11 cellular contexts compared by ENCODE assay signal in the genomic region with DNA sequence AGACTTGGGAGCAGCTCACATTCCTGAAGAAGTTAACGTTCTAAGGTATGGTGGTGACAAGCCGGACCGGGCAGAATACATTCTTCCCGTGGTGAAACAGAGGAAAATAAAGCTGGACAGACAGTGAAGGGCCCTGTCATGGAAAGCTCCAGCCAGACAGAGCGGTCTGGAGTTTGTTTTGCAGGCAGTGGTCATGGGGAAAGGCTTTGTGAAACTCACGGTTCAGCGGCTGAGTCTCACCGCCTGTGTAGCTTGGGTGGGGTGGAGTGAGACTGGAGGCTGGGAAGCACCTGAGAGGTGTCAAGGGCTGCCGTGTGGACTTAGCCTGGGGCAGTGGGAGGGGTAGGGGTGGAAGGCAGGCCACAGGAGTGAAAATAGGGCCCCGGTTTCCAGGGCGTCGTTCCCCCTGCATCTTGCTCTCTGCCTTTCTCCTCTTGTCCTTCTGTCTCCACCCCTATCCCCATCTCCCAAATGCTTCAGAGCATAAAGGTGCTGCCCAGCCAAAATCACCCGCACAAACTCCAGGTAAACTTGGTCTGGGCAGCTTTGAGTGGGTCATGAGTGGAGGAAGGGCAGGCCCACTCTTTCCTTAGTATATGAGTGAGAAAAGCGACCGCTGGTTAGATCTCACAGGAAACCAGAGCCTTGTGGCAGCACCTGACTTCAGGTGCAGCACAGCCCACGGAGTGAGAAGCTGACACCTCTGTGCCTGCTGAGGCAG. TPM values are rescaled to one million over a fixed set of nuclear protein-coding genes. Genes with fewer than 3 reads are reported as not detected.
DNase-seq lines count a peak whose midpoint lies in the region; ATAC-seq and TF ChIP-seq lines count a peak whose summit lies in the region.
"Had no signal": no experiment of that assay in that cellular context is flagged by ENCODE, and none has a peak within 500 bp of the region (broad histone marks: within the 10 kb centered on the region; RNA-seq: fewer than 3 reads in every experiment).

No MANE protein-coding gene starts in this region.

- H3K36me3 Mint-ChIP-seq in activated T-helper 1 cell treated with anti-CD3 and anti-CD28 coated beads, Interleukin-12 subunit alpha, Interleukin-12 subunit beta, Interleukin-2, Interleukin-4 antibody, amounts not matched to agents 30 ng/mL and 10 ng/mL and 1 ng/mL, durations not matched to agents 14 hours and 24 hours and 36 hours (ENCODE audit: low read depth), result peaks cover 9% of the 10 kb centered on the region

- peak; percentile 48 for DNase-seq in activated effector memory CD4-positive, alpha-beta T cell treated with anti-CD3 and anti-CD28 coated beads, Interleukin-2, amount 50 U/mL, for 16 hours
- no peak for DNase-seq in activated effector memory CD4-positive, alpha-beta T cell treated with Interleukin-2 at 50 U/mL for 16 hours
- DNase-seq in activated T-helper 1 cell treated with anti-CD3 and anti-CD28 coated beads, Interleukin-12 subunit alpha, Interleukin-12 subunit beta, Interleukin-2, Interleukin-4 antibody, amounts not matched to agents 30 ng/mL and 10 ng/mL and 1 ng/mL, durations not matched to agents 14 hours and 24 hours and 36 hours (ENCODE audit: low spot score), result no peak
- DNase-seq in left lobe of liver (ENCODE audit: low spot score) (peak; percentile 37), thyroid gland (peak; percentile 82 to 85), NOMO-1 treated with DMSO at 0.1 percent for 48 hours (lab: John Stamatoyannopoulos, UW; ENCODE audit: unreplicated experiment) (no peak)
- no peak for DNase-seq in activated CD4-positive, CD25-positive, alpha-beta regulatory T cell (lab: John Stamatoyannopoulos, UW)
- DNase-seq: NCI-H2107, SHP77 had no signal

- 36 to 63% methylated on average over 16 of the region's 16 CpGs for WGBS in thyroid gland, 2 donors

- peak overlapping the region; percentile 56 to 79 (median 68) for H3K27ac ChIP-seq in thyroid gland
- H3K27ac ChIP-seq: ascending aorta had no signal

- H3K36me3 ChIP-seq in thyroid gland, result no peaks in the 10 kb centered on the region
- H3K36me3 ChIP-seq: ascending aorta had no signal

- H3K27me3 ChIP-seq in thyroid gland, result no peaks in the 10 kb centered on the region
- H3K27me3 ChIP-seq: ascending aorta had no signal

- peak in 1 of 2 donors; percentile 33 for TF ChIP-seq POLR2A in thyroid gland (IDR thresholded peaks at IDR 0.05)

- H3K4me1 Mint-ChIP-seq in activated T-helper 1 cell treated with anti-CD3 and anti-CD28 coated beads, Interleukin-12 subunit alpha, Interleukin-12 subunit beta, Interleukin-2, Interleukin-4 antibody, amounts not matched to agents 30 ng/mL and 10 ng/mL and 1 ng/mL, durations not matched to agents 14 hours and 24 hours and 36 hours (ENCODE audit: low read depth), result peaks cover 73% of the 10 kb centered on the region

- intact Hi-C loops in activated T-helper 1 cell treated with anti-CD3 and anti-CD28 coated beads, Interleukin-12 subunit alpha, Interleukin-12 subunit beta, Interleukin-2, Interleukin-4 antibody, amounts not matched to agents 30 ng/mL and 10 ng/mL and 1 ng/mL, durations not matched to agents 14 hours and 24 hours and 36 hours (cut with micrococcal nuclease), result no loop called here
- intact Hi-C loops in thyroid gland (cut with DNase I), result no loop called here

- no peaks in the 10 kb centered on the region for H3K9me3 Mint-ChIP-seq in activated T-helper 1 cell treated with anti-CD3 and anti-CD28 coated beads, Interleukin-12 subunit alpha, Interleukin-12 subunit beta, Interleukin-2, Interleukin-4 antibody, amounts not matched to agents 30 ng/mL and 10 ng/mL and 1 ng/mL, durations not matched to agents 14 hours and 24 hours and 36 hours

- no peak overlapping the region for H3K4me3 ChIP-seq in thyroid gland (replicated peaks in 1 of 3)
- H3K4me3 ChIP-seq: ascending aorta had no signal

- H3K27ac Mint-ChIP-seq in activated T-helper 1 cell treated with anti-CD3 and anti-CD28 coated beads, Interleukin-12 subunit alpha, Interleukin-12 subunit beta, Interleukin-2, Interleukin-4 antibody, amounts not matched to agents 30 ng/mL and 10 ng/mL and 1 ng/mL, durations not matched to agents 14 hours and 24 hours and 36 hours, result peak overlapping the region; percentile 41

- peaks cover 13 to 21% of the 10 kb centered on the region in 2 donors for H3K4me1 ChIP-seq in thyroid gland
- H3K4me1 ChIP-seq: ascending aorta had no signal

- no peak for TF ChIP-seq CTCF in thyroid gland (IDR thresholded peaks at IDR 0.05)

- H3K9me3 ChIP-seq in thyroid gland, result no peaks in the 10 kb centered on the region
- H3K9me3 ChIP-seq: ascending aorta had no signal

- H3K27me3 Mint-ChIP-seq in activated T-helper 1 cell treated with anti-CD3 and anti-CD28 coated beads, Interleukin-12 subunit alpha, Interleukin-12 subunit beta, Interleukin-2, Interleukin-4 antibody, amounts not matched to agents 30 ng/mL and 10 ng/mL and 1 ng/mL, durations not matched to agents 14 hours and 24 hours and 36 hours (ENCODE audit: insufficient read depth), result peaks cover 4% of the 10 kb centered on the region

- H3K4me3 Mint-ChIP-seq in activated T-helper 1 cell treated with anti-CD3 and anti-CD28 coated beads, Interleukin-12 subunit alpha, Interleukin-12 subunit beta, Interleukin-2, Interleukin-4 antibody, amounts not matched to agents 30 ng/mL and 10 ng/mL and 1 ng/mL, durations not matched to agents 14 hours and 24 hours and 36 hours, result peak overlapping the region; percentile 44

- ATAC-seq in left lobe of liver (no peak), GM21423 (IDR thresholded peaks at IDR 0.05; ENCODE audit: unreplicated experiment) (no peak)

RNA-seq across cellular contexts. Expression of gene SLC20A1, which starts 11.4 kb away (rescaled TPM):
- 164 and 172 TPM in 2 replicates for total RNA-seq in activated T-helper 1 cell treated with anti-CD3 and anti-CD28 coated beads, Interleukin-12 subunit alpha, Interleukin-12 subunit beta, Interleukin-2, Interleukin-4 antibody, amounts not matched to agents 30 ng/mL and 10 ng/mL and 1 ng/mL, durations not matched to agents 14 hours and 24 hours and 36 hours
- total RNA-seq in left lobe of liver, result 12.9 TPM
- total RNA-seq in thyroid gland, result 10 to 100 TPM; 15.6 to 40.3 (median 23.9) TPM

RNA-seq across cellular contexts. Expression of gene CHCHD5, which starts 49.9 kb away (rescaled TPM):
- 31.3 and 38.9 TPM in 2 replicates for total RNA-seq in activated T-helper 1 cell treated with anti-CD3 and anti-CD28 coated beads, Interleukin-12 subunit alpha, Interleukin-12 subunit beta, Interleukin-2, Interleukin-4 antibody, amounts not matched to agents 30 ng/mL and 10 ng/mL and 1 ng/mL, durations not matched to agents 14 hours and 24 hours and 36 hours
- 21.2 TPM for total RNA-seq in left lobe of liver
- 10 to 100 TPM; 14.6 to 70.6 (median 29.1) TPM for total RNA-seq in thyroid gland

Comparison
In these comparisons a context has a peak if more than half of its experiments do, and no peak if none do; other contexts are left out.
1. DNase-seq: peak in activated effector memory CD4-positive, alpha-beta T cell treated with anti-CD3 and anti-CD28 coated beads, Interleukin-2, amount 50 U/mL, for 16 hours (single experiment), left lobe of liver (single experiment) and thyroid gland (2 of 2); none in activated effector memory CD4-positive, alpha-beta T cell treated with Interleukin-2 at 50 U/mL for 16 hours (single experiment), activated T-helper 1 cell treated with anti-CD3 and anti-CD28 coated beads, Interleukin-12 subunit alpha, Interleukin-12 subunit beta, Interleukin-2, Interleukin-4 antibody, amounts not matched to agents 30 ng/mL and 10 ng/mL and 1 ng/mL, durations not matched to agents 14 hours and 24 hours and 36 hours (single experiment), activated CD4-positive, CD25-positive, alpha-beta regulatory T cell (0 of 4) and NOMO-1 treated with DMSO at 0.1 percent for 48 hours (single experiment).